Comparison of ENCODE assay signal across 19 cellular contexts in the genomic region with DNA sequence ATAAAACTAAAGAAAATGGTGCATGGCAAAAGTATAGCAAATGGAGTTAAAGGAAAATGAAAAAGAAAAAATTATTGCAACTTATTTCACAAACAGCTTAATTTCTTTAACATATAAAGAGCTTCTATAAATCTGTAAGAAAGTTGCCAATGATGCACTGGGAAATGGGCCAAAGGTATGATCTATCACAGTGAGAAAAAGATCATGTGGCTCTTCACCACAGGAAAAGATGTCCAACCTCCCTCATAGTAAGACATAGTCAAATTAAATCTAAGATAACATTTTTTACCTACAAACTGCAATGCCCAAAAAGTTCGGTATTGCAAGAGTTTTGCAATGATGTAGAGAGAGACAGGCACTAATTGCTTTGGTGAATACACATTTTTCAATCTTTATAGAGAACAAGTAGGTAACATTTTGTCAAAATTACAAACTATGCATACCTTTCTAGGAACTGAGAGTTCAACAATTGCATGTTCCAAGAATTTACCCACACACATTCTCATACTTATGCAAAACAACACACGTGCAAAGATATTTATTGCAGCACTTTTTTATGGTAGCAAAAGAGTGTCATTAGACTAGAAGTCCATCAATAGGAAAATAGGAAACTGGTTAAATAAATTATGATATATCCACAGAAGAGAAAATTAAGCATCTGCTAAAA.
DNase-seq lines count a peak whose midpoint lies in the region; ATAC-seq and TF ChIP-seq lines count a peak whose summit lies in the region.
"Had no signal": no experiment of that assay in that cellular context is flagged by ENCODE, and none has a peak within 500 bp of the region (broad histone marks: within the 10 kb centered on the region; RNA-seq: fewer than 3 reads in every experiment).

No MANE protein-coding gene starts in this region.

- peaks cover 3 to 9% of the 10 kb centered on the region in 2 donors for H3K27me3 Mint-ChIP-seq in natural killer cell treated with Interleukin-12 subunit alpha and Interleukin-12 subunit beta and Interleukin-15 and Interleukin-18, amount 100 ng/mL, for 72 hours
- peaks cover 6 to 7% of the 10 kb centered on the region in 2 donors for H3K27me3 Mint-ChIP-seq in natural killer cell (ENCODE audit: low read depth in 2 of 2)

- DNase-seq in natural killer cell treated with Interleukin-12 subunit alpha and Interleukin-12 subunit beta and Interleukin-15 and Interleukin-18, amount 100 ng/mL, for 72 hours (ENCODE audit: low spot score) = no peak
- DNase-seq in natural killer cell (no peak), choroid plexus epithelial cell (ENCODE audit: low read depth) (peak; percentile 56), testis (peak; percentile 54), A673 (ENCODE audit: low spot score) (no peak), EL (no peak), Right ventricle myocardium inferior (ENCODE audit: missing footprints) (no peak)
- DNase-seq: C1 segment of cervical spinal cord, HCEC 1CT, KBM-7, NCI-H1417, NCI-H187 treated with DMSO at 0.1 percent for 48 hours, NCI-H2227 treated with DMSO at 0.1 percent for 48 hours, NCI-H510A treated with DMSO at 0.1 percent for 48 hours, NCI-H774, PC-9 had no signal

- H3K4me1 ChIP-seq in testis = peaks cover 5% of the 10 kb centered on the region
- H3K4me1 ChIP-seq in A673 (ENCODE audit: insufficient read depth, low read length, poor library complexity, severe bottlenecking) = no peaks in the 10 kb centered on the region
- H3K4me1 ChIP-seq: SJSA1 had no signal

- peak overlapping the region; percentile 36 for H3K4me3 Mint-ChIP-seq in natural killer cell treated with Interleukin-12 subunit alpha and Interleukin-12 subunit beta and Interleukin-15 and Interleukin-18, amount 100 ng/mL, for 72 hours
- H3K4me3 Mint-ChIP-seq in natural killer cell = no peak overlapping the region

- TF ChIP-seq POLR2A in testis (IDR thresholded peaks at IDR 0.05) = no peak

- no peak overlapping the region for H3K27ac ChIP-seq in testis
- no peak overlapping the region for H3K27ac ChIP-seq in A673 (ENCODE audit: low read depth, low read length, poor library complexity, severe bottlenecking)
- H3K27ac ChIP-seq: PC-9, SJSA1 had no signal

- peaks cover 2% of the 10 kb centered on the region for H3K9me3 Mint-ChIP-seq in natural killer cell treated with Interleukin-12 subunit alpha and Interleukin-12 subunit beta and Interleukin-15 and Interleukin-18, amount 100 ng/mL, for 72 hours
- H3K9me3 Mint-ChIP-seq in natural killer cell = no peaks in the 10 kb centered on the region

- H3K36me3 Mint-ChIP-seq in natural killer cell treated with Interleukin-12 subunit alpha and Interleukin-12 subunit beta and Interleukin-15 and Interleukin-18, amount 100 ng/mL, for 72 hours = peaks cover 6% of the 10 kb centered on the region
- no peaks in the 10 kb centered on the region for H3K36me3 Mint-ChIP-seq in natural killer cell

- CTCF ChIA-PET in A673 (lab: Charles Lee) = no interaction called here

- peaks cover 24 to 32% of the 10 kb centered on the region in 2 donors for H3K4me1 Mint-ChIP-seq in natural killer cell treated with Interleukin-12 subunit alpha and Interleukin-12 subunit beta and Interleukin-15 and Interleukin-18, amount 100 ng/mL, for 72 hours (ENCODE audit: low read depth in 2 of 2)
- H3K4me1 Mint-ChIP-seq in natural killer cell = peaks cover 18 to 19% of the 10 kb centered on the region in 2 donors

- no peaks in the 10 kb centered on the region for H3K27me3 ChIP-seq in testis
- no peaks in the 10 kb centered on the region for H3K27me3 ChIP-seq in A673 (replicated peaks; ENCODE audit: insufficient read depth, low read depth, low read length, poor library complexity)
- H3K27me3 ChIP-seq: SJSA1 had no signal

- H3K9me3 ChIP-seq in testis (no peaks in the 10 kb centered on the region), A673 (ENCODE audit: low read depth, low read length, poor library complexity, severe bottlenecking) (no peaks in the 10 kb centered on the region)
- H3K9me3 ChIP-seq: SJSA1 had no signal

- intact Hi-C loops in natural killer cell (cut with micrococcal nuclease) = no loop called here
- intact Hi-C loops in testis (cut with DNase I; ENCODE audit: low total_unique reads) = no loop called here
- intact Hi-C loops in A673 (cut with micrococcal nuclease; ENCODE audit: unreplicated experiment) = no loop called here
- intact Hi-C loops in Right ventricle myocardium inferior (cut with DNase I) = no loop called here

- peak overlapping the region; percentile 10 to 20 for H3K27ac Mint-ChIP-seq in natural killer cell treated with Interleukin-12 subunit alpha and Interleukin-12 subunit beta and Interleukin-15 and Interleukin-18, amount 100 ng/mL, for 72 hours
- H3K27ac Mint-ChIP-seq in natural killer cell = no peak overlapping the region

- H3K4me3 ChIP-seq in choroid plexus epithelial cell (ENCODE audit: low read depth, low read length) (no peak overlapping the region), testis (no peak overlapping the region), A673 (ENCODE audit: low read depth, low read length, poor library complexity, severe bottlenecking) (no peak overlapping the region)
- H3K4me3 ChIP-seq: PC-9, SJSA1 had no signal

- BruUV-seq in A673 (replicated peaks; lab: Mats Ljungman, UMichigan) = no TSS peak

- peak; percentile 15 to 51 for ATAC-seq in natural killer cell treated with Interleukin-12 subunit alpha and Interleukin-12 subunit beta and Interleukin-15 and Interleukin-18, amount 100 ng/mL, for 72 hours
- ATAC-seq in natural killer cell (no peak), HG03469 (IDR thresholded peaks at IDR 0.05; ENCODE audit: unreplicated experiment) (peak; percentile 35), Right ventricle myocardium inferior (no peak)
- ATAC-seq: HepG2 had no signal

- WGBS in testis, 2 donors = 32 to 48% methylated on average over 2 of the region's 2 CpGs

- TF ChIP-seq CTCF in natural killer cell (IDR thresholded peaks at IDR 0.05) = no peak
- TF ChIP-seq CTCF in choroid plexus epithelial cell (conservative IDR thresholded peaks at IDR 0.05; ENCODE audit: low read depth, low read length) = no peak
- no peak for TF ChIP-seq CTCF in testis (IDR thresholded peaks at IDR 0.05)
- no peak for TF ChIP-seq CTCF in A673 (conservative IDR thresholded peaks at IDR 0.05; ENCODE audit: low read depth, low read length)

- POLR2A ChIA-PET in A673 (lab: Charles Lee; ENCODE audit: low non-redundant PET) = no interaction called here

- no peaks in the 10 kb centered on the region for H3K36me3 ChIP-seq in testis (ENCODE audit: low read depth, missing control alignments)
- no peaks in the 10 kb centered on the region for H3K36me3 ChIP-seq in A673 (ENCODE audit: insufficient read depth, low read length, poor library complexity, severe bottlenecking)
- H3K36me3 ChIP-seq: SJSA1 had no signal

Comparison
In these comparisons a context has a peak if more than half of its experiments do, and no peak if none do; other contexts are left out.
1. ATAC-seq: peak in natural killer cell treated with Interleukin-12 subunit alpha and Interleukin-12 subunit beta and Interleukin-15 and Interleukin-18, amount 100 ng/mL, for 72 hours (2 of 2) and HG03469 (single experiment); none in natural killer cell (0 of 3) and Right ventricle myocardium inferior (single experiment).
2. H3K27ac Mint-ChIP-seq: peak in natural killer cell treated with Interleukin-12 subunit alpha and Interleukin-12 subunit beta and Interleukin-15 and Interleukin-18, amount 100 ng/mL, for 72 hours (2 of 2); none in natural killer cell (0 of 2).
3. DNase-seq: peak in choroid plexus epithelial cell (single experiment) and testis (single experiment); none in natural killer cell treated with Interleukin-12 subunit alpha and Interleukin-12 subunit beta and Interleukin-15 and Interleukin-18, amount 100 ng/mL, for 72 hours (single experiment), natural killer cell (single experiment), A673 (single experiment), EL (single experiment) and Right ventricle myocardium inferior (single experiment).